ENCODE assay signal across 12 cellular contexts in genomic region chr20:33796263-33796906, GRCh38. TPM values are rescaled to one million over a fixed set of nuclear protein-coding genes. Genes with fewer than 3 reads are reported as not detected.
DNase-seq lines count a peak whose midpoint lies in the region; ATAC-seq and TF ChIP-seq lines count a peak whose summit lies in the region.
"Had no signal": no experiment of that assay in that cellular context is flagged by ENCODE, and none has a peak within 500 bp of the region (broad histone marks: within the 10 kb centered on the region; RNA-seq: fewer than 3 reads in every experiment).

No MANE protein-coding gene starts in this region.

- H3K4me1 ChIP-seq in prostate gland (replicated peaks) = no peaks in the 10 kb centered on the region

- no peaks in the 10 kb centered on the region for H3K9me3 ChIP-seq in prostate gland

- no peaks in the 10 kb centered on the region for H3K36me3 ChIP-seq in prostate gland

- DNase-seq in DMS79 treated with DMSO at 0.1 percent for 48 hours (lab: John Stamatoyannopoulos, UW) (peak; percentile 84), NCI-H2196 (lab: John Stamatoyannopoulos, UW; ENCODE audit: unreplicated experiment) (peak; percentile 92), prostate gland (ENCODE audit: low spot score) (peak; percentile 52), NCI-H1694 treated with DMSO at 0.1 percent for 48 hours (lab: John Stamatoyannopoulos, UW) (no peak), left lobe of liver (ENCODE audit: low spot score) (no peak), NCI-H446 treated with DMSO at 0.1 percent for 48 hours (lab: John Stamatoyannopoulos, UW) (no peak)
- DNase-seq: activated CD4-positive, alpha-beta T cell treated with anti-CD3 and anti-CD28 coated beads, Interleukin-2, amount 10 ng/mL, durations not matched to agents 7 days and 5 days; activated effector memory CD4-positive, alpha-beta T cell treated with Interleukin-2 at 50 U/mL for 16 hours; immature natural killer cell; NCI-H524 treated with DMSO at 0.1 percent for 48 hours had no signal

- TF ChIP-seq POLR2A in prostate gland (IDR thresholded peaks at IDR 0.05) = no peak

- 46% methylated on average over 9 of the region's 9 CpGs for WGBS in prostate gland

- no peaks in the 10 kb centered on the region for H3K27me3 ChIP-seq in prostate gland (replicated peaks; ENCODE audit: insufficient read depth)

- intact Hi-C loops in prostate gland (cut with DNase I) = no loop called here

- ATAC-seq in esophagus mucosa (peak; percentile 82), left lobe of liver (no peak), HG03045 (IDR thresholded peaks at IDR 0.05; ENCODE audit: unreplicated experiment) (no peak)

- no peak overlapping the region for H3K4me3 ChIP-seq in prostate gland

- TF ChIP-seq CTCF in prostate gland (IDR thresholded peaks at IDR 0.05) = no peak

- H3K27ac ChIP-seq in prostate gland = peak overlapping the region; percentile 46 to 57

RNA-seq across cellular contexts. Expression of gene CHMP4B, which starts 14.8 kb away (rescaled TPM):
- total RNA-seq in esophagus mucosa (77.8 TPM), prostate gland (10 to 100 TPM; 75.7 to 85.8 TPM), left lobe of liver (24.4 TPM)

Comparison
In these comparisons a context has a peak if more than half of its experiments do, and no peak if none do; other contexts are left out.
1. DNase-seq: peak in DMS79 treated with DMSO at 0.1 percent for 48 hours (single experiment), NCI-H2196 (single experiment) and prostate gland (single experiment); none in NCI-H1694 treated with DMSO at 0.1 percent for 48 hours (single experiment), left lobe of liver (single experiment) and NCI-H446 treated with DMSO at 0.1 percent for 48 hours (single experiment).